Comparison of ENCODE assay signal across 15 cellular contexts in genomic region chr15:58606577-58607080, GRCh38.
DNase-seq lines count a peak whose midpoint lies in the region; ATAC-seq and TF ChIP-seq lines count a peak whose summit lies in the region.
"Had no signal": no experiment of that assay in that cellular context is flagged by ENCODE, and none has a peak within 500 bp of the region (broad histone marks: within the 10 kb centered on the region; RNA-seq: fewer than 3 reads in every experiment).

No MANE protein-coding gene starts in this region.

- peaks cover 12% of the 10 kb centered on the region for H3K4me1 Mint-ChIP-seq in activated T-cell treated with anti-CD3 and anti-CD28 coated beads, Interleukin-2, amount 50 U/mL, for 72 hours (ENCODE audit: low read depth)
- H3K4me1 Mint-ChIP-seq in type B pancreatic cell (ENCODE audit: unreplicated experiment) = no peaks in the 10 kb centered on the region

- H3K27ac Mint-ChIP-seq in activated T-cell treated with anti-CD3 and anti-CD28 coated beads, Interleukin-2, amount 50 U/mL, for 72 hours = peak overlapping the region; percentile 54
- peak overlapping the region; percentile 44 for H3K27ac Mint-ChIP-seq in type B pancreatic cell
- H3K27ac Mint-ChIP-seq: HFFc6 had no signal

- H3K36me3 Mint-ChIP-seq in activated T-cell treated with anti-CD3 and anti-CD28 coated beads, Interleukin-2, amount 50 U/mL, for 72 hours (ENCODE audit: insufficient read depth in 2 of 2) = peaks cover 5 to 10% of the 10 kb centered on the region in 2 donors
- peaks cover 66% of the 10 kb centered on the region for H3K36me3 Mint-ChIP-seq in type B pancreatic cell

- DNase-seq in activated T-cell treated with anti-CD3 and anti-CD28 coated beads, Interleukin-2, amount 50 U/mL, for 72 hours = no peak
- DNase-seq in activated T-cell treated with anti-CD3 and anti-CD28 coated beads for 4 hours (no peak), M059J (ENCODE audit: low read depth) (peak; percentile 8), fibroblast of villous mesenchyme (ENCODE audit: low read depth) (peak; percentile 64), type B pancreatic cell (ENCODE audit: extremely low spot score, unreplicated experiment) (no peak), ecto neural progenitor cell (ENCODE audit: low spot score) (no peak), NCI-H2227 treated with DMSO at 0.1 percent for 48 hours (lab: John Stamatoyannopoulos, UW) (no peak)
- DNase-seq: AML-193; CD8-positive, alpha-beta memory T cell; DMS 273 treated with DMSO at 0.1 percent for 48 hours; HCEC 1CT; HFFc6 had no signal

- ATAC-seq in activated T-cell treated with anti-CD3 and anti-CD28 coated beads, Interleukin-2, amount 50 U/mL, for 72 hours (replicated peaks in 1 of 2) = no peak
- ATAC-seq in HG03196 (IDR thresholded peaks at IDR 0.05; ENCODE audit: unreplicated experiment) = no peak
- ATAC-seq: HepG2 had no signal

- H3K4me3 ChIP-seq in fibroblast of villous mesenchyme (ENCODE audit: low read depth, low read length) = no peak overlapping the region
- H3K4me3 ChIP-seq: BLaER1 had no signal

- H3K9me3 Mint-ChIP-seq in activated T-cell treated with anti-CD3 and anti-CD28 coated beads, Interleukin-2, amount 50 U/mL, for 72 hours = no peaks in the 10 kb centered on the region
- peaks cover 5% of the 10 kb centered on the region for H3K9me3 Mint-ChIP-seq in type B pancreatic cell
- H3K9me3 Mint-ChIP-seq: CD8-positive, alpha-beta memory T cell; HFFc6 had no signal

- no peaks in the 10 kb centered on the region for H3K27me3 Mint-ChIP-seq in activated T-cell treated with anti-CD3 and anti-CD28 coated beads, Interleukin-2, amount 50 U/mL, for 72 hours (ENCODE audit: low read depth)
- H3K27me3 Mint-ChIP-seq in type B pancreatic cell = no peaks in the 10 kb centered on the region
- H3K27me3 Mint-ChIP-seq: CD8-positive, alpha-beta memory T cell had no signal

- TF ChIP-seq CTCF in fibroblast of villous mesenchyme (IDR thresholded peaks at IDR 0.05; ENCODE audit: insufficient read depth, low read depth, low read length) (no peak), type B pancreatic cell (conservative IDR thresholded peaks at IDR 0.05) (no peak)

- no peak overlapping the region for H3K4me3 Mint-ChIP-seq in activated T-cell treated with anti-CD3 and anti-CD28 coated beads, Interleukin-2, amount 50 U/mL, for 72 hours
- H3K4me3 Mint-ChIP-seq in type B pancreatic cell = no peak overlapping the region

Comparison
In these comparisons a context has a peak if more than half of its experiments do, and no peak if none do; other contexts are left out.
1. DNase-seq: peak in M059J (single experiment) and fibroblast of villous mesenchyme (single experiment); none in activated T-cell treated with anti-CD3 and anti-CD28 coated beads, Interleukin-2, amount 50 U/mL, for 72 hours (0 of 2), activated T-cell treated with anti-CD3 and anti-CD28 coated beads for 4 hours (single experiment), type B pancreatic cell (single experiment), ecto neural progenitor cell (single experiment) and NCI-H2227 treated with DMSO at 0.1 percent for 48 hours (single experiment).